Comparison of ENCODE assay signal across 8 cellular contexts in the genomic region with DNA sequence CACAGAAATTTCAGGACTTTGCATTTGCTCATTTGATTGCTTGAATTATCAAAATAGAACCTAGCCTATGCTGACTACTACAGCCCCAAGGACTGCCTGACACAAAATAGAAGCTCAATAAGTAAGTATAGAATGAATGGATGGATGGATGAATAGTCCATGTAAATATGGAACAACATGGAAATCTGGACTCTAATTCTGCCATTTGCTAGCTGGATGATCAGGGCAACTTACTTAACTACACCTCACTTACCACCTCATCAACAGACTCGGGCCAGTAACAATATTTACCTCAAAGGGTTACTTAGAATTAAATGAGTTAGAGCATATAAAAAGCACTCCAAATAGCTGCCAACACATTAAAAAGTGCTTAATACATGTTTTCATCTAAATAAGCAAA.
"Had no signal": no experiment of that assay in that cellular context is flagged by ENCODE, and none has a peak within 500 bp of the region (broad histone marks: within the 10 kb centered on the region; RNA-seq: fewer than 3 reads in every experiment).

No MANE protein-coding gene starts in this region.

- FAIRE-seq: HTR-8/SVneo, K562 had no signal

- DNase-seq: GM23248, GOT3, H7, IMR-90 had no signal

- H3K27ac ChIP-seq: GM23248 had no signal

- H3K9me3 ChIP-seq: HAP-1 had no signal

- ATAC-seq: HCT116, K562 had no signal

- H3K4me3 ChIP-seq: GM23248, HAP-1, K562 had no signal

- H3K9ac ChIP-seq: GM23248 had no signal
